ENCODE assay signal across 19 cellular contexts in genomic region chr14:92578511-92578910, GRCh38.
DNase-seq lines count a peak whose midpoint lies in the region; ATAC-seq and TF ChIP-seq lines count a peak whose summit lies in the region.
"Had no signal": no experiment of that assay in that cellular context is flagged by ENCODE, and none has a peak within 500 bp of the region (broad histone marks: within the 10 kb centered on the region; RNA-seq: fewer than 3 reads in every experiment).

No MANE protein-coding gene starts in this region.

- H3K27me3 ChIP-seq in WERI-Rb-1 (ENCODE audit: insufficient read depth, low read depth, severe bottlenecking): no peaks in the 10 kb centered on the region
- H3K27me3 ChIP-seq: neutrophil had no signal

- ATAC-seq in HG02885 (IDR thresholded peaks at IDR 0.05; ENCODE audit: poor library complexity, unreplicated experiment): no peak
- ATAC-seq: esophagus mucosa, WTC11 had no signal

- H3K36me3 ChIP-seq in WERI-Rb-1: no peaks in the 10 kb centered on the region

- no peaks in the 10 kb centered on the region for H3K27me3 Mint-ChIP-seq in activated naive CD8-positive, alpha-beta T cell

- H3K36me3 Mint-ChIP-seq in activated naive CD8-positive, alpha-beta T cell: peaks cover 30% of the 10 kb centered on the region

- no peak overlapping the region for H3K4me3 Mint-ChIP-seq in activated naive CD8-positive, alpha-beta T cell
- H3K4me3 Mint-ChIP-seq: WTC11 had no signal

- H3K27ac ChIP-seq in WERI-Rb-1: no peak overlapping the region
- H3K27ac ChIP-seq: neutrophil had no signal

- no peaks in the 10 kb centered on the region for H3K9me3 ChIP-seq in WERI-Rb-1 (ENCODE audit: severe bottlenecking)
- H3K9me3 ChIP-seq: neutrophil had no signal

- H3K9me3 Mint-ChIP-seq in activated naive CD8-positive, alpha-beta T cell (ENCODE audit: low read depth): no peaks in the 10 kb centered on the region

- DNase-seq in A172 (ENCODE audit: low spot score) (peak; percentile 75), EH (ENCODE audit: low read depth) (peak; percentile 74), fibroblast of the aortic adventitia (ENCODE audit: low read depth) (peak; percentile 62), NCI-H2227 treated with DMSO at 0.1 percent for 48 hours (lab: John Stamatoyannopoulos, UW) (no peak), WERI-Rb-1 (no peak), GM13976 (ENCODE audit: low spot score) (no peak)
- DNase-seq: AML-193, DMS53, KG1, mesenchymal stem cell, NCI-H146, NCI-H446, OCI-M1, small intestine had no signal

- TF ChIP-seq CTCF in fibroblast of the aortic adventitia (IDR thresholded peaks at IDR 0.05; ENCODE audit: insufficient read depth, low read length) (no peak), WERI-Rb-1 (IDR thresholded peaks at IDR 0.05; ENCODE audit: low read depth, low read length) (no peak), GM13976 (IDR thresholded peaks at IDR 0.05; ENCODE audit: borderline replicate concordance, control extremely low read depth, extremely low read depth, insufficient read depth, missing control alignments) (no peak)

- H3K4me1 Mint-ChIP-seq in activated naive CD8-positive, alpha-beta T cell (ENCODE audit: low read depth): peaks cover 85% of the 10 kb centered on the region

- H3K27ac Mint-ChIP-seq in activated naive CD8-positive, alpha-beta T cell: peak overlapping the region; percentile 54
- H3K27ac Mint-ChIP-seq: WTC11 had no signal

- in situ Hi-C loops in GM13976 (cut with MboI; ENCODE audit: low sequenced_read_pairs, unreplicated experiment): loop anchor here (25.0 kb wide), 1 partner anchor 209 kb away; the partner anchor contains the start of gene GOLGA5

- H3K4me3 ChIP-seq in fibroblast of the aortic adventitia (ENCODE audit: low read depth, low read length) (no peak overlapping the region), WERI-Rb-1 (ENCODE audit: low read depth, low read length) (no peak overlapping the region)

Comparison
In these comparisons a context has a peak if more than half of its experiments do, and no peak if none do; other contexts are left out.
1. DNase-seq: peak in A172 (single experiment), EH (single experiment) and fibroblast of the aortic adventitia (single experiment); none in NCI-H2227 treated with DMSO at 0.1 percent for 48 hours (single experiment), WERI-Rb-1 (single experiment) and GM13976 (single experiment).